In genomic region chr16:74774223-74775139, GRCh38 we compare ENCODE assay signal across 8 cellular contexts. TPM values are rescaled to one million over a fixed set of nuclear protein-coding genes. Genes with fewer than 3 reads are reported as not detected.
DNase-seq lines count a peak whose midpoint lies in the region; ATAC-seq and TF ChIP-seq lines count a peak whose summit lies in the region.

A gene with protein sequence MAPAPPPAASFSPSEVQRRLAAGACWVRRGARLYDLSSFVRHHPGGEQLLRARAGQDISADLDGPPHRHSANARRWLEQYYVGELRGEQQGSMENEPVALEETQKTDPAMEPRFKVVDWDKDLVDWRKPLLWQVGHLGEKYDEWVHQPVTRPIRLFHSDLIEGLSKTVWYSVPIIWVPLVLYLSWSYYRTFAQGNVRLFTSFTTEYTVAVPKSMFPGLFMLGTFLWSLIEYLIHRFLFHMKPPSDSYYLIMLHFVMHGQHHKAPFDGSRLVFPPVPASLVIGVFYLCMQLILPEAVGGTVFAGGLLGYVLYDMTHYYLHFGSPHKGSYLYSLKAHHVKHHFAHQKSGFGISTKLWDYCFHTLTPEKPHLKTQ (minus strand): TSS chr16:74774820. CDS start chr16:74774755, 65 bp downstream.

- peak; percentile 23 for TF ChIP-seq CTCF in AG04449 (IDR thresholded peaks at IDR 0.05; ENCODE audit: insufficient read depth, low read length, missing control alignments)
- TF ChIP-seq CTCF in coronary artery (IDR thresholded peaks at IDR 0.05): no peak
- peak; percentile 19 to 35 (median 31) for TF ChIP-seq CTCF in right lobe of liver (IDR thresholded peaks at IDR 0.05)

- WGBS in right lobe of liver (ENCODE audit: insufficient coverage, low coverage, low lambda C conversion rate, missing lambda C conversion rate): 5% methylated on average over 12 of the region's 94 CpGs

- intact Hi-C loops in right lobe of liver (cut with DNase I): no loop called here

- ATAC-seq in HG03135 (IDR thresholded peaks at IDR 0.05; ENCODE audit: unreplicated experiment) (peak; percentile 83), right lobe of liver (peak; percentile 97 to 99 (median 98))

- H3K36me3 ChIP-seq in right lobe of liver: no peaks in the 10 kb centered on the region

- H3K4me3 ChIP-seq in AG04449 (ENCODE audit: low read depth, low read length) (no peak within 1 kb of the TSS), coronary artery (peak within 1 kb of the TSS; percentile 68), right lobe of liver (peak within 1 kb of the TSS; percentile 28 to 50 (median 31))

- no peaks in the 10 kb centered on the region for H3K9me3 ChIP-seq in right lobe of liver

- TF ChIP-seq POLR2A in GM18951 (IDR thresholded peaks at IDR 0.05; ENCODE audit: extremely low read depth, insufficient read depth, insufficient read length) (peak; percentile 46), right lobe of liver (IDR thresholded peaks at IDR 0.05) (peak; percentile 48)

- H3K27ac ChIP-seq in coronary artery: no peak within 1 kb of the TSS
- H3K27ac ChIP-seq in right lobe of liver: no peak within 1 kb of the TSS

- DNase-seq in AG04449 (ENCODE audit: low read depth, low spot score) (no peak), NCI-H2196 treated with DMSO at 0.1 percent for 48 hours (lab: John Stamatoyannopoulos, UW; ENCODE audit: unreplicated experiment) (peak; percentile 53), coronary artery (ENCODE audit: low spot score) (no peak), right lobe of liver (peak; percentile 82 to 86 (median 86))
- peak; percentile 50 to 53 for DNase-seq in activated CD4-positive, alpha-beta T cell treated with anti-CD3 and anti-CD28 coated beads for 4 hours
- DNase-seq in stimulated activated CD4-positive, alpha-beta T cell treated with anti-CD3 and anti-CD28 coated beads, Interleukin-4, amount 100 ng/mL, for 48 hours (ENCODE audit: low read depth in 2 of 2): peak; percentile 56 to 61

- CTCF ChIA-PET in AG04449 (lab: Yijun Ruan, JAX): no interaction called here

- peaks cover 0 to 12% (median 0%) of the 10 kb centered on the region in 4 donors for H3K4me1 ChIP-seq in right lobe of liver

- POLR2A ChIA-PET in AG04449 (lab: Yijun Ruan, JAX): no interaction called here

- in situ Hi-C loops in GM18951 (cut with MboI; ENCODE audit: low sequenced_read_pairs, unreplicated experiment): no loop called here

- no peaks in the 10 kb centered on the region for H3K27me3 ChIP-seq in right lobe of liver

RNA-seq across cellular contexts. Expression of the gene that starts here (rescaled TPM):
- total RNA-seq in right lobe of liver: 1 to 10 TPM in 1 of 6 experiments, under 1 TPM in 2, not detected in 3; 0.19 to 1.2 (median 0.22) TPM

Comparison
In these comparisons a context has a peak if more than half of its experiments do, and no peak if none do; other contexts are left out.
1. DNase-seq: peak in NCI-H2196 treated with DMSO at 0.1 percent for 48 hours (single experiment), activated CD4-positive, alpha-beta T cell treated with anti-CD3 and anti-CD28 coated beads for 4 hours (2 of 2), right lobe of liver (3 of 3) and stimulated activated CD4-positive, alpha-beta T cell treated with anti-CD3 and anti-CD28 coated beads, Interleukin-4, amount 100 ng/mL, for 48 hours (2 of 2); none in AG04449 (single experiment) and coronary artery (single experiment).